10 cellular contexts compared by ENCODE assay signal in the genomic region with DNA sequence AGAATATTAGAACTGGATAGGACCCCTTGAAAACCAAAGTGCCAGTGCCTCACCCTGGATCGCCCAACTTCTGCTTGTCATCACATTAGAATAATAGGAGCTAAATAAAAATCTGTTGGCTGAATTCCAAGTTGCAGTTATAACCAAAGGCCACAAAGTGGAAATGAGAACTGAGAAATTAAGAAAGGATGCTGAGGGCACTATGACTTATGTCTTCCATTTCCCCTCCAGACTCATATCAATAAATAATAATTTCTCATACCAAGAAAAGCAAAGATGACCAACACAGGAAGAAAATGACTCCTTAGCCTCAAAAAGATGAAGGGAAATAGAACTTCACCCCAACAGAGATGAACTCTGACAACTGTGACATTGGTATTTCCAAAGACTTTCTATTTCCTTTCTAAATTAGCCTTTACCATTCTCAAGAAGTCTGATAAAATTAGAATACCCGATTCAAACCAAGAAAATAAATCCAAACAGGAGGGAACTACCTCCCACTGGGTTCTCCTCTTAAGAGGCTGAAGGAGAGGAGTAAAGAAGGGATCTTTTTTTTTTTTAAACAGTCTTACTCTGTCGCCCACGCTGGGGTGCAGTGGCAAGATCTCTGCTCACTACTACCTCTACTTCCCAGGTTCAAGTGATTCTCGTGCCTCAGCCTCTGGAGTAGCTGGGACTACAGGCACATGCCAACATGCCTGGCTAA. TPM values are rescaled to one million over a fixed set of nuclear protein-coding genes. Genes with fewer than 3 reads are reported as not detected.
A peak's percentile ranks its signal among the peaks of the same experiment; 100 is the strongest.
DNase-seq lines count a peak whose midpoint lies in the region; ATAC-seq and TF ChIP-seq lines count a peak whose summit lies in the region.
"Had no signal": no experiment of that assay in that cellular context is flagged by ENCODE, and none has a peak within 500 bp of the region (broad histone marks: within the 10 kb centered on the region; RNA-seq: fewer than 3 reads in every experiment).

No MANE protein-coding gene starts in this region.

- TF ChIP-seq CTCF in neutrophil (IDR thresholded peaks at IDR 0.05) = no peak

- peaks cover 2% of the 10 kb centered on the region for H3K36me3 Mint-ChIP-seq in activated CD8-positive, alpha-beta memory T cell treated with anti-CD3 and anti-CD28 coated beads, Interleukin-2, amount 10 ng/mL, durations not matched to agents 7 days and 5 days

- peak; percentile 68 for ATAC-seq in activated CD8-positive, alpha-beta memory T cell treated with anti-CD3 and anti-CD28 coated beads, Interleukin-2, amount 10 ng/mL, durations not matched to agents 7 days and 5 days
- ATAC-seq in HG02588 (IDR thresholded peaks at IDR 0.05; ENCODE audit: unreplicated experiment) = peak; percentile 64

- H3K27ac Mint-ChIP-seq in activated CD8-positive, alpha-beta memory T cell treated with anti-CD3 and anti-CD28 coated beads, Interleukin-2, amount 10 ng/mL, durations not matched to agents 7 days and 5 days = no peak overlapping the region

- no peak overlapping the region for H3K4me3 ChIP-seq in neutrophil (ENCODE audit: low read depth in 1 of 2, low read length in 1 of 2)

- CTCF ChIA-PET in activated CD8-positive, alpha-beta memory T cell treated with anti-CD3 and anti-CD28 coated beads, Interleukin-2, amount 10 ng/mL, durations not matched to agents 7 days and 5 days (lab: Charles Lee) = interaction anchor here (0.9 to 1.4 kb wide), 4 partner anchors 16 to 60 kb away, joined by 3 to 5 read pairs (median 4); no protein-coding TSS in a partner anchor

- H3K4me3 Mint-ChIP-seq in activated CD8-positive, alpha-beta memory T cell treated with anti-CD3 and anti-CD28 coated beads, Interleukin-2, amount 10 ng/mL, durations not matched to agents 7 days and 5 days = no peak overlapping the region

- H3K9me3 Mint-ChIP-seq in activated CD8-positive, alpha-beta memory T cell treated with anti-CD3 and anti-CD28 coated beads, Interleukin-2, amount 10 ng/mL, durations not matched to agents 7 days and 5 days (ENCODE audit: low read depth) = no peaks in the 10 kb centered on the region

- in situ Hi-C loops in ACHN (cut with HindIII; ENCODE audit: low pct_ligation_motif_present, low pct_unique_long_range_greater_than_20kb, low sequenced_read_pairs) = no loop called here

- peaks cover 15% of the 10 kb centered on the region for H3K36me3 ChIP-seq in neutrophil

- peak overlapping the region; percentile 52 for H3K27ac ChIP-seq in neutrophil

- H3K4me1 Mint-ChIP-seq in activated CD8-positive, alpha-beta memory T cell treated with anti-CD3 and anti-CD28 coated beads, Interleukin-2, amount 10 ng/mL, durations not matched to agents 7 days and 5 days = peaks cover 15% of the 10 kb centered on the region

- peaks cover 8% of the 10 kb centered on the region for H3K27me3 Mint-ChIP-seq in activated CD8-positive, alpha-beta memory T cell treated with anti-CD3 and anti-CD28 coated beads, Interleukin-2, amount 10 ng/mL, durations not matched to agents 7 days and 5 days

- H3K9me3 ChIP-seq in neutrophil = no peaks in the 10 kb centered on the region

- DNase-seq in activated CD8-positive, alpha-beta memory T cell treated with anti-CD3 and anti-CD28 coated beads, Interleukin-2, amount 10 ng/mL, durations not matched to agents 7 days and 5 days = no peak
- DNase-seq in activated CD8-positive, alpha-beta memory T cell treated with anti-CD3 and anti-CD28 coated beads, Interleukin-2, amount 50 U/mL, for 4 hours = no peak
- peak; percentile 53 for DNase-seq in NAMALWA (ENCODE audit: low spot score)
- DNase-seq in HUDEP-2 (lab: John Stamatoyannopoulos, UW; ENCODE audit: unreplicated experiment in 76 of 76) = no peak
- no peak for DNase-seq in ACHN
- no peak for DNase-seq in NCI-H2196 (lab: John Stamatoyannopoulos, UW; ENCODE audit: unreplicated experiment)
- DNase-seq: islet precursor cell, NCI-H2081 had no signal

- peaks cover 36 to 45% of the 10 kb centered on the region in 2 experiments for H3K4me1 ChIP-seq in neutrophil (ENCODE audit: control insufficient read depth in 1 of 2, insufficient read depth in 1 of 2, low read depth in 1 of 2, low read length in 1 of 2)

- no peaks in the 10 kb centered on the region for H3K27me3 ChIP-seq in neutrophil

RNA-seq across cellular contexts. Expression of gene EPG5, which starts 46.5 kb away (rescaled TPM):
- 10 to 100 TPM; 22.7 to 24.5 TPM for total RNA-seq in activated CD8-positive, alpha-beta memory T cell treated with anti-CD3 and anti-CD28 coated beads, Interleukin-2, amount 10 ng/mL, durations not matched to agents 7 days and 5 days

RNA-seq across cellular contexts. Expression of gene PSTPIP2, which starts 58.4 kb away (rescaled TPM):
- 10 to 100 TPM in 1 of 2 experiments, 1 to 10 TPM in 1; 4.1 to 16.1 TPM for total RNA-seq in activated CD8-positive, alpha-beta memory T cell treated with anti-CD3 and anti-CD28 coated beads, Interleukin-2, amount 10 ng/mL, durations not matched to agents 7 days and 5 days
